ENCODE assay signal across 15 cellular contexts in the genomic region with DNA sequence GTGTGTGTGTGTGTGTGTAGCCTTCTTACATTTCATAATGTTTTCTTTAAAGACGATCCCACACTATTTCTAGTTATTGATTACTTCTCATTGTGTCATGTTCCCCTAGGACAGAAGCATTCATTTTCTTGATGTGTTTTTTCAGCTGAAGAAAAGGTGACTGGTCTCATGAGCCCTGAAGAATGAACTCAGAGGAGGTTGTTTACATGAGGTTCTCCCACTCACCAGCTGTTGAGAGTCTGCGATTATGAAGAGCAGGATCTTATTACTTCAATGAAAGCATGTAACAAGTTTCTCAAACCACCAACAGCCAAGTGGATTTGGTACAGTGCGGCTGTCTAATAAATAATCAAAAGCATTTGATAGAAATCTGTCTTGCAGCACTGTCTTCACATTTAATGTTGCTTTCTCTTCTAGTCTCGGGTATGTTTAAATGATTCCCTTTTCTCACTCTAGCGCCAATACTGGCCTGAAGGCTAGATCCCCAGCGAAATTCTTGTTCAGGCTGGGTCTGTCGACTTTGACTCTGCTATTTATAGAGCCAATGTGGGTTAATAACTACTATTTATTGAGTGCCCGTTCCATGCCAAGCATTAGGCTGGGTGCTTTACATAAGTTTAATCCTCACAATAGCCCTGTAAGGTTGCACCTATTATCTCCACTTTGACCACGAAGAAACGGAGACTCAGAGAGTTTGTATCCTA. TPM values are rescaled to one million over a fixed set of nuclear protein-coding genes. Genes with fewer than 3 reads are reported as not detected.
A peak's percentile ranks its signal among the peaks of the same experiment; 100 is the strongest.
DNase-seq lines count a peak whose midpoint lies in the region; ATAC-seq and TF ChIP-seq lines count a peak whose summit lies in the region.
"Had no signal": no experiment of that assay in that cellular context is flagged by ENCODE, and none has a peak within 500 bp of the region (broad histone marks: within the 10 kb centered on the region; RNA-seq: fewer than 3 reads in every experiment).

No MANE protein-coding gene starts in this region.

- ATAC-seq in IMR-90 (ENCODE audit: low read depth) (peak; percentile 93), gastrocnemius medialis (peak; percentile 72 to 84)

- H3K9me3 ChIP-seq in IMR-90 (ENCODE audit: control insufficient read depth, insufficient read depth, low read length) (peaks cover 2% of the 10 kb centered on the region; the same call in 1 of the 2 replicates), SJCRH30 (replicated peaks) (no peaks in the 10 kb centered on the region), gastrocnemius medialis (no peaks in the 10 kb centered on the region), breast epithelium (no peaks in the 10 kb centered on the region)
- H3K9me3 ChIP-seq: esophagus muscularis mucosa, sigmoid colon, testis had no signal

- no peaks in the 10 kb centered on the region for H4K20me1 ChIP-seq in IMR-90 (ENCODE audit: insufficient read depth, low read length)

- DNase-seq in IMR-90 (peak; percentile 97), SJCRH30 (peak; percentile 47 to 78), foreskin fibroblast (peak; percentile 71 to 83), gastrocnemius medialis (peak; percentile 23 to 30), GM19240 (ENCODE audit: insufficient read length, low spot score) (no peak), breast epithelium (ENCODE audit: low spot score in 2 of 2) (no peak)
- no peak for DNase-seq in activated T-helper 2 cell treated with anti-CD3 and anti-CD28 coated beads, Interferon-gamma antibody, Interleukin-2, Interleukin-4, amounts not matched to agents 10 μg/mL and 5 μg/mL and 100 μg/mL, durations not matched to agents 14 hours and 24 hours and 36 hours (ENCODE audit: low spot score)
- DNase-seq: activated CD4-positive, alpha-beta T cell treated with anti-CD3 and anti-CD28 coated beads, Interleukin-2, amount 50 U/mL, for 4 hours; activated effector memory CD4-positive, alpha-beta T cell treated with Interleukin-2 at 50 U/mL for 16 hours; NCI-H2029; PC-9; sigmoid colon; testis had no signal

- no peak overlapping the region for H3K4me3 Mint-ChIP-seq in activated T-helper 2 cell treated with anti-CD3 and anti-CD28 coated beads, Interferon-gamma antibody, Interleukin-2, Interleukin-4, amounts not matched to agents 10 μg/mL and 5 μg/mL and 100 μg/mL, durations not matched to agents 14 hours and 24 hours and 36 hours (ENCODE audit: low read depth)
- H3K4me3 Mint-ChIP-seq: T-helper 1 cell treated with Interleukin-12 subunit alpha and Interleukin-12 subunit beta and Interleukin-4 antibody, amounts not matched to agents 30 μg/mL and 1 μg/mL, for 36 hours had no signal

- intact Hi-C loops in IMR-90 (cut with micrococcal nuclease) (no loop called here), gastrocnemius medialis (cut with DNase I; ENCODE audit: low total_unique reads) (no loop called here), breast epithelium (cut with DNase I; ENCODE audit: low total_unique reads) (no loop called here)
- intact Hi-C loops in activated T-helper 2 cell treated with anti-CD3 and anti-CD28 coated beads, Interferon-gamma antibody, Interleukin-2, Interleukin-4, amounts not matched to agents 10 μg/mL and 5 μg/mL and 100 μg/mL, durations not matched to agents 14 hours and 24 hours and 36 hours (cut with micrococcal nuclease), result no loop called here

- H3K36me3 Mint-ChIP-seq in activated T-helper 2 cell treated with anti-CD3 and anti-CD28 coated beads, Interferon-gamma antibody, Interleukin-2, Interleukin-4, amounts not matched to agents 10 μg/mL and 5 μg/mL and 100 μg/mL, durations not matched to agents 14 hours and 24 hours and 36 hours (ENCODE audit: low read depth), result no peaks in the 10 kb centered on the region

- no peak overlapping the region for H3K23ac ChIP-seq in IMR-90 (ENCODE audit: low read depth, low read length)

- no peaks in the 10 kb centered on the region for H3K79me1 ChIP-seq in IMR-90 (ENCODE audit: low read depth in 1 of 2, low read length in 2 of 2)

- H3K4ac ChIP-seq in IMR-90 (ENCODE audit: low read depth, low read length), result no peak overlapping the region

- H4K8ac ChIP-seq in IMR-90 (ENCODE audit: low read depth in 2 of 2, low read length in 2 of 2), result no peak overlapping the region

- no peak for TF ChIP-seq RAD21 in IMR-90 (IDR thresholded peaks at IDR 0.05; ENCODE audit: low read length)

- dilution Hi-C loops in IMR-90 (cut with HindIII; ENCODE audit: low sequenced_read_pairs, unreplicated experiment), result no loop called here

- H3K36me3 ChIP-seq in IMR-90 (ENCODE audit: control insufficient read depth, insufficient read depth, low read length), result no peaks in the 10 kb centered on the region
- H3K36me3 ChIP-seq in SJCRH30, result no peaks in the 10 kb centered on the region
- H3K36me3 ChIP-seq in gastrocnemius medialis, result no peaks in the 10 kb centered on the region
- H3K36me3 ChIP-seq in breast epithelium, result no peaks in the 10 kb centered on the region
- H3K36me3 ChIP-seq: esophagus muscularis mucosa, sigmoid colon had no signal

- no peak overlapping the region for H2BK15ac ChIP-seq in IMR-90 (ENCODE audit: low read depth, low read length)

- H2AK5ac ChIP-seq in IMR-90 (ENCODE audit: low read depth, low read length), result no peak overlapping the region

- CTCF ChIA-PET in IMR-90 (lab: Yijun Ruan, JAX), result interaction anchor here (1.6 kb wide), 1 partner anchor 11 kb away, joined by 3 read pairs; no protein-coding TSS in a partner anchor

- no peak overlapping the region for H3K14ac ChIP-seq in IMR-90 (replicated peaks; ENCODE audit: low read depth, low read length)

- TF ChIP-seq CTCF in IMR-90 (conservative IDR thresholded peaks at IDR 0.05; ENCODE audit: low read depth, low read length) (no peak), foreskin fibroblast (IDR thresholded peaks at IDR 0.05; ENCODE audit: low read depth, low read length) (no peak), gastrocnemius medialis (IDR thresholded peaks at IDR 0.05 in 4 of 5, conservative IDR thresholded peaks at IDR 0.05 in 1 of 5) (no peak), breast epithelium (IDR thresholded peaks at IDR 0.05) (no peak)

- H3K27ac Mint-ChIP-seq in activated T-helper 2 cell treated with anti-CD3 and anti-CD28 coated beads, Interferon-gamma antibody, Interleukin-2, Interleukin-4, amounts not matched to agents 10 μg/mL and 5 μg/mL and 100 μg/mL, durations not matched to agents 14 hours and 24 hours and 36 hours, result no peak overlapping the region
- H3K27ac Mint-ChIP-seq: T-helper 1 cell treated with Interleukin-12 subunit alpha and Interleukin-12 subunit beta and Interleukin-4 antibody, amounts not matched to agents 30 μg/mL and 1 μg/mL, for 36 hours had no signal

- H2AK9ac ChIP-seq in IMR-90 (replicated peaks; ENCODE audit: low read depth, low read length, poor library complexity), result no peak overlapping the region

- no peak overlapping the region for H3K4me3 ChIP-seq in IMR-90 (ENCODE audit: insufficient read depth, low read depth, low read length)
- peak overlapping the region; percentile 14 for H3K4me3 ChIP-seq in SJCRH30
- peak overlapping the region in 1 of 2 donors; percentile 10 for H3K4me3 ChIP-seq in foreskin fibroblast (ENCODE audit: low read depth in 1 of 2, low read length in 2 of 2)
- H3K4me3 ChIP-seq in gastrocnemius medialis, result peak overlapping the region in 2 of 4 donors; percentile 6 to 21
- H3K4me3 ChIP-seq in breast epithelium, result no peak overlapping the region
- H3K4me3 ChIP-seq: esophagus muscularis mucosa, PC-9, sigmoid colon, testis had no signal

- in situ Hi-C loops in IMR-90 (cut with MboI; ENCODE audit: low sequenced_read_pairs), result no loop called here
- in situ Hi-C loops in gastrocnemius medialis (cut with MboI; ENCODE audit: low sequenced_read_pairs in 4 of 4), result loop anchor here in 2 of 4 donors (25.0 kb wide), 2 partner anchors 249 to 274 kb away; partner anchors contain the start of gene TMEM38B (in 1 of the 2)

- H3K9me3 Mint-ChIP-seq in activated T-helper 2 cell treated with anti-CD3 and anti-CD28 coated beads, Interferon-gamma antibody, Interleukin-2, Interleukin-4, amounts not matched to agents 10 μg/mL and 5 μg/mL and 100 μg/mL, durations not matched to agents 14 hours and 24 hours and 36 hours, result no peaks in the 10 kb centered on the region
- H3K9me3 Mint-ChIP-seq: T-helper 1 cell treated with Interleukin-12 subunit alpha and Interleukin-12 subunit beta and Interleukin-4 antibody, amounts not matched to agents 30 μg/mL and 1 μg/mL, for 36 hours had no signal

- 0 out of 2 replicates have a peak overlapping the region, but pooled peaks have one; percentile 17 for H2BK20ac ChIP-seq in IMR-90 (ENCODE audit: low read depth, low read length)

- no peak overlapping the region for H2BK120ac ChIP-seq in IMR-90 (ENCODE audit: low read depth, low read length)

- H3K9ac ChIP-seq in IMR-90 (ENCODE audit: low read depth, low read length), result no peak overlapping the region

- peak overlapping the region; percentile 36; the same call in 1 of the 2 replicates for H3K18ac ChIP-seq in IMR-90 (ENCODE audit: low read depth, low read length)

- H2BK5ac ChIP-seq in IMR-90 (ENCODE audit: low read depth, low read length, poor library complexity, severe bottlenecking), result peak overlapping the region; percentile 46

- POLR2A ChIA-PET in IMR-90 (lab: Charles Lee; ENCODE audit: unreplicated experiment), result no interaction called here

- no TSS peak for BruUV-seq in IMR-90 (replicated peaks; lab: Mats Ljungman, UMichigan)

- H3K27ac ChIP-seq in IMR-90 (ENCODE audit: insufficient read depth, low read length), result peak overlapping the region; percentile 32; the same call in 1 of the 2 replicates
- H3K27ac ChIP-seq in SJCRH30, result no peak overlapping the region
- H3K27ac ChIP-seq in gastrocnemius medialis, result peak overlapping the region; percentile 78 to 95 (median 93)
- H3K27ac ChIP-seq in breast epithelium, result no peak overlapping the region
- H3K27ac ChIP-seq: esophagus muscularis mucosa, PC-9, testis had no signal

- no peak overlapping the region for H4K91ac ChIP-seq in IMR-90 (ENCODE audit: insufficient read depth, low read depth, low read length)

- H3K4me2 ChIP-seq in IMR-90 (ENCODE audit: low read depth, low read length), result peak overlapping the region; percentile 82
- H3K4me2 ChIP-seq: PC-9 had no signal

- H3K9me1 ChIP-seq in IMR-90 (ENCODE audit: insufficient read depth, low read length), result no peaks in the 10 kb centered on the region

- H3K4me1 Mint-ChIP-seq in activated T-helper 2 cell treated with anti-CD3 and anti-CD28 coated beads, Interferon-gamma antibody, Interleukin-2, Interleukin-4, amounts not matched to agents 10 μg/mL and 5 μg/mL and 100 μg/mL, durations not matched to agents 14 hours and 24 hours and 36 hours (ENCODE audit: low read depth), result peaks cover 2% of the 10 kb centered on the region

- no peaks in the 10 kb centered on the region for H3K27me3 ChIP-seq in IMR-90 (ENCODE audit: control insufficient read depth, insufficient read depth, low read length)
- H3K27me3 ChIP-seq in SJCRH30, result no peaks in the 10 kb centered on the region
- H3K27me3 ChIP-seq in gastrocnemius medialis, result no peaks in the 10 kb centered on the region
- H3K27me3 ChIP-seq in breast epithelium, result no peaks in the 10 kb centered on the region
- H3K27me3 ChIP-seq: esophagus muscularis mucosa, sigmoid colon, testis had no signal

- no peak overlapping the region for H2AFZ ChIP-seq in IMR-90 (replicated peaks; ENCODE audit: low read length, poor library complexity)
- H2AFZ ChIP-seq: PC-9 had no signal

- H3K27me3 Mint-ChIP-seq in activated T-helper 2 cell treated with anti-CD3 and anti-CD28 coated beads, Interferon-gamma antibody, Interleukin-2, Interleukin-4, amounts not matched to agents 10 μg/mL and 5 μg/mL and 100 μg/mL, durations not matched to agents 14 hours and 24 hours and 36 hours (ENCODE audit: low read depth), result peaks cover 5% of the 10 kb centered on the region

- WGBS in IMR-90 (ENCODE audit: extremely low coverage in 2 of 2, insufficient read length in 1 of 2), 2 experiments, result no CpG with 5 or more reads among the region's 10 CpGs

- TF ChIP-seq POLR2A in IMR-90 (IDR thresholded peaks at IDR 0.05; ENCODE audit: low read depth, low read length), result no peak
- TF ChIP-seq POLR2A in gastrocnemius medialis (IDR thresholded peaks at IDR 0.05), result peak in 1 of 2 donors; percentile 56
- TF ChIP-seq POLR2A in breast epithelium (IDR thresholded peaks at IDR 0.05), result no peak

- no peak overlapping the region; the same call in 1 of the 2 replicates for H4K5ac ChIP-seq in IMR-90 (ENCODE audit: low read depth, low read length)

- no peak overlapping the region for H3K56ac ChIP-seq in IMR-90 (ENCODE audit: extremely low read depth, insufficient read depth, low read length)

- H3K4me1 ChIP-seq in IMR-90 (ENCODE audit: control insufficient read depth, insufficient read depth, low read length) (peaks cover 3% of the 10 kb centered on the region), SJCRH30 (peaks cover 12% of the 10 kb centered on the region), gastrocnemius medialis (peaks cover 52 to 57% of the 10 kb centered on the region in 2 donors), breast epithelium (no peaks in the 10 kb centered on the region)
- H3K4me1 ChIP-seq: sigmoid colon, testis had no signal

RNA-seq across cellular contexts. Expression of gene FSD1L, which starts 9.5 kb away (rescaled TPM):
- total RNA-seq in IMR-90 (2012; rRNA removed) (2.9 and 5.0 TPM in 2 replicates), gastrocnemius medialis (10 to 100 TPM in 2 of 4 donors, 1 to 10 TPM in 2; 8.5 to 19.6 (median 12.4) TPM), breast epithelium (1 to 10 TPM; 3.4 to 5.9 (median 5.2) TPM)
- polyA plus RNA-seq in IMR-90 (2012; rRNA removed), result 0.80 and 1.4 TPM in 2 replicates
- polyA plus RNA-seq in IMR-90 (2012; cell fraction: cytosol; rRNA removed), result 0.03 and 0.05 TPM in 2 replicates
- 0.40 and 4.2 TPM in 2 replicates for polyA plus RNA-seq in IMR-90 (2012; cell fraction: nucleus; rRNA removed; ENCODE audit: low replicate concordance)
- 3.1 and 6.4 TPM in 2 replicates for total RNA-seq in SJCRH30 (2014; rRNA removed; shearing (Covaris generic))
- total RNA-seq in activated T-helper 2 cell treated with anti-CD3 and anti-CD28 coated beads, Interferon-gamma antibody, Interleukin-2, Interleukin-4, amounts not matched to agents 10 μg/mL and 5 μg/mL and 100 μg/mL, durations not matched to agents 14 hours and 24 hours and 36 hours, result 3.2 and 3.7 TPM in 2 replicates

Comparison
In these comparisons a context has a peak if more than half of its experiments do, and no peak if none do; other contexts are left out.
1. DNase-seq: peak in IMR-90 (single experiment), SJCRH30 (2 of 2), foreskin fibroblast (2 of 2) and gastrocnemius medialis (2 of 2); none in GM19240 (single experiment), activated T-helper 2 cell treated with anti-CD3 and anti-CD28 coated beads, Interferon-gamma antibody, Interleukin-2, Interleukin-4, amounts not matched to agents 10 μg/mL and 5 μg/mL and 100 μg/mL, durations not matched to agents 14 hours and 24 hours and 36 hours (single experiment) and breast epithelium (0 of 2).
2. H3K27ac ChIP-seq: peak in IMR-90 (single experiment) and gastrocnemius medialis (4 of 4); none in SJCRH30 (single experiment) and breast epithelium (0 of 2).